9 cellular contexts compared by ENCODE assay signal in genomic region chr16:30096862-30097563, GRCh38. TPM values are rescaled to one million over a fixed set of nuclear protein-coding genes. Genes with fewer than 3 reads are reported as not detected.
DNase-seq lines count a peak whose midpoint lies in the region; ATAC-seq and TF ChIP-seq lines count a peak whose summit lies in the region.
"Had no signal": no experiment of that assay in that cellular context is flagged by ENCODE, and none has a peak within 500 bp of the region (broad histone marks: within the 10 kb centered on the region; RNA-seq: fewer than 3 reads in every experiment).

No MANE protein-coding gene starts in this region.

- H3K27me3 ChIP-seq in cardiac muscle cell: no peaks in the 10 kb centered on the region
- H3K27me3 ChIP-seq in body of pancreas: no peaks in the 10 kb centered on the region
- no peaks in the 10 kb centered on the region for H3K27me3 ChIP-seq in vagina

- no peak for ATAC-seq in left ventricle myocardium superior
- no peak for ATAC-seq in body of pancreas
- no peak for ATAC-seq in HG03175 (IDR thresholded peaks at IDR 0.05; ENCODE audit: unreplicated experiment)

- peaks cover 5% of the 10 kb centered on the region for H3K4me1 ChIP-seq in cardiac muscle cell (ENCODE audit: low read depth)
- H3K4me1 ChIP-seq in body of pancreas: peaks cover 35% of the 10 kb centered on the region
- H3K4me1 ChIP-seq in mesodermal cell (ENCODE audit: control insufficient read depth, insufficient read depth, low read length, poor library complexity, severe bottlenecking): peaks cover 10% of the 10 kb centered on the region
- H3K4me1 ChIP-seq in vagina: peaks cover 34% of the 10 kb centered on the region

- WGBS in body of pancreas, 2 donors: 92 to 95% methylated on average over 18 of the region's 18 CpGs
- WGBS in mesodermal cell (ENCODE audit: insufficient coverage in 2 of 2), 2 experiments: 96 to 97% methylated on average over 17 to 18 of the region's 18 CpGs

- H3K9me3 ChIP-seq in cardiac muscle cell (ENCODE audit: low read depth) (no peaks in the 10 kb centered on the region), body of pancreas (no peaks in the 10 kb centered on the region), mesodermal cell (ENCODE audit: control insufficient read depth, low read length) (peaks cover 27% of the 10 kb centered on the region), vagina (no peaks in the 10 kb centered on the region)

- H3K4me3 ChIP-seq in cardiac muscle cell (no peak overlapping the region), body of pancreas (no peak overlapping the region), mesodermal cell (ENCODE audit: extremely low read depth, insufficient read depth, low read length, poor library complexity, severe bottlenecking) (no peak overlapping the region), vagina (peak overlapping the region; percentile 94)

- TF ChIP-seq CTCF in cardiac muscle cell (IDR thresholded peaks at IDR 0.05; ENCODE audit: low read depth, low read length): no peak
- no peak for TF ChIP-seq CTCF in body of pancreas (IDR thresholded peaks at IDR 0.05)
- TF ChIP-seq CTCF in vagina (IDR thresholded peaks at IDR 0.05): no peak

- TF ChIP-seq POLR2A in body of pancreas (IDR thresholded peaks at IDR 0.05) (no peak), vagina (IDR thresholded peaks at IDR 0.05) (no peak)

- DNase-seq in cardiac muscle cell (ENCODE audit: low read depth in 1 of 2, low spot score in 1 of 2): no peak
- DNase-seq in left ventricle myocardium superior: no peak
- DNase-seq in body of pancreas: no peak
- DNase-seq in vagina (ENCODE audit: extremely low spot score in 2 of 2): no peak
- no peak for DNase-seq in activated CD4-positive, CD25-positive, alpha-beta regulatory T cell (lab: John Stamatoyannopoulos, UW)
- no peak for DNase-seq in NCI-H1436 treated with DMSO at 0.1 percent for 48 hours (lab: John Stamatoyannopoulos, UW)
- DNase-seq: KG1 had no signal

- H3K36me3 ChIP-seq in cardiac muscle cell (no peaks in the 10 kb centered on the region), body of pancreas (replicated peaks in 1 of 2; ENCODE audit: insufficient read depth in 1 of 2, low read depth in 2 of 2) (peaks cover 0 to 2% of the 10 kb centered on the region in 2 donors), mesodermal cell (ENCODE audit: control insufficient read depth, insufficient read depth, low read length) (peaks cover 7% of the 10 kb centered on the region), vagina (peaks cover 0 to 18% of the 10 kb centered on the region in 2 donors)

- peak overlapping the region; percentile 61 for H3K27ac ChIP-seq in cardiac muscle cell
- H3K27ac ChIP-seq in body of pancreas: peak overlapping the region in 3 of 4 donors; percentile 90 to 93 (median 92)
- peak overlapping the region; percentile 79 for H3K27ac ChIP-seq in mesodermal cell (ENCODE audit: low read depth, low read length, severe bottlenecking)
- H3K27ac ChIP-seq in vagina: peak overlapping the region; percentile 100

- intact Hi-C loops in left ventricle myocardium superior (cut with micrococcal nuclease) (no loop called here), body of pancreas (cut with DNase I) (no loop called here), vagina (cut with DNase I) (no loop called here)

RNA-seq across cellular contexts. Expression of gene YPEL3, which starts 1.0 kb away (rescaled TPM):
- 67.1 and 107 TPM in 2 replicates for total RNA-seq in cardiac muscle cell
- polyA plus RNA-seq in cardiac muscle cell: 115 and 143 TPM in 2 replicates
- total RNA-seq in left ventricle myocardium superior: 66.0 TPM
- total RNA-seq in body of pancreas: 10 to 100 TPM; 28.3 to 84.8 TPM
- polyA plus RNA-seq in mesodermal cell (2013, experiment 1 of 2): 85.0 TPM
- 57.3 TPM for polyA plus RNA-seq in mesodermal cell (2013, experiment 2 of 2)
- total RNA-seq in vagina: 116 TPM

RNA-seq across cellular contexts. Expression of gene TBX6, which starts 5.3 kb away (rescaled TPM):
- total RNA-seq in cardiac muscle cell: 1.6 and 5.0 TPM in 2 replicates
- 2.2 and 8.9 TPM in 2 replicates for polyA plus RNA-seq in cardiac muscle cell
- 0.79 TPM for total RNA-seq in left ventricle myocardium superior
- total RNA-seq in body of pancreas: 1 to 10 TPM; 1.8 to 2.6 TPM
- polyA plus RNA-seq in mesodermal cell (2013, experiment 1 of 2): 2.5 TPM
- polyA plus RNA-seq in mesodermal cell (2013, experiment 2 of 2): 2.2 TPM
- 6.4 TPM for total RNA-seq in vagina

RNA-seq across cellular contexts. Expression of gene GDPD3, which starts 16.3 kb away (rescaled TPM):
- total RNA-seq in cardiac muscle cell (1.7 and 2.0 TPM in 2 replicates), left ventricle myocardium superior (2.0 TPM), body of pancreas (1 to 10 TPM in 1 of 2 donors, not detected in 1; 1.8 TPM), vagina (6.9 TPM)
- polyA plus RNA-seq in cardiac muscle cell: 0.72 and 0.96 TPM in 2 replicates
- 6.7 TPM for polyA plus RNA-seq in mesodermal cell (2013, experiment 1 of 2)
- 6.1 TPM for polyA plus RNA-seq in mesodermal cell (2013, experiment 2 of 2)

RNA-seq across cellular contexts. Expression of gene PPP4C, which starts 21.2 kb away (rescaled TPM):
- total RNA-seq in cardiac muscle cell (94.3 and 134 TPM in 2 replicates), left ventricle myocardium superior (33.1 TPM), body of pancreas (10 to 100 TPM; 29.3 to 32.2 TPM), vagina (60.4 TPM)
- 217 and 225 TPM in 2 replicates for polyA plus RNA-seq in cardiac muscle cell
- 155 TPM for polyA plus RNA-seq in mesodermal cell (2013, experiment 1 of 2)
- 131 TPM for polyA plus RNA-seq in mesodermal cell (2013, experiment 2 of 2)

RNA-seq across cellular contexts. Expression of gene MAPK3, which starts 26.0 kb away (rescaled TPM):
- total RNA-seq in cardiac muscle cell (57.2 and 70.2 TPM in 2 replicates), left ventricle myocardium superior (44.7 TPM), body of pancreas (10 to 100 TPM; 28.8 to 35.3 TPM), vagina (104 TPM)
- 29.7 and 35.9 TPM in 2 replicates for polyA plus RNA-seq in cardiac muscle cell
- polyA plus RNA-seq in mesodermal cell (2013, experiment 1 of 2): 97.4 TPM
- 83.0 TPM for polyA plus RNA-seq in mesodermal cell (2013, experiment 2 of 2)

Comparison
In these comparisons a context has a peak if more than half of its experiments do, and no peak if none do; other contexts are left out.
1. H3K4me3 ChIP-seq: peak in vagina (2 of 2); none in cardiac muscle cell (single experiment), body of pancreas (0 of 2) and mesodermal cell (single experiment).
2. Peak in every context shown above with its lines, with median percentiles within 50 percentile points of each other: H3K27ac ChIP-seq.